Comparison of ENCODE assay signal across 9 cellular contexts in genomic region chr1:54547601-54548388, GRCh38. TPM values are rescaled to one million over a fixed set of nuclear protein-coding genes. Genes with fewer than 3 reads are reported as not detected.
DNase-seq lines count a peak whose midpoint lies in the region; ATAC-seq and TF ChIP-seq lines count a peak whose summit lies in the region.
"Had no signal": no experiment of that assay in that cellular context is flagged by ENCODE, and none has a peak within 500 bp of the region (broad histone marks: within the 10 kb centered on the region; RNA-seq: fewer than 3 reads in every experiment).

Gene ACOT11, plus strand, starts transcription at chr1:54548228. Its CDS starts 82 bp downstream, at chr1:54548310.

- DNase-seq in HCEC 1CT (peak; percentile 21), SK-N-DZ (ENCODE audit: low spot score) (peak; percentile 92), fibroblast of pulmonary artery (ENCODE audit: low read depth) (peak; percentile 80), neural crest cell (ENCODE audit: low read depth, low spot score) (no peak), GM19240 (ENCODE audit: insufficient read length, low spot score) (no peak)

- H3K4me3 Mint-ChIP-seq in neural crest cell = no peak within 1 kb of the TSS

- H3K9me3 Mint-ChIP-seq in neural crest cell = no peaks in the 10 kb centered on the region

- H3K4me1 Mint-ChIP-seq in neural crest cell = peaks cover 15% of the 10 kb centered on the region

- H3K4me3 ChIP-seq in fibroblast of pulmonary artery (replicated peaks; ENCODE audit: low read depth, low read length) = peak within 1 kb of the TSS; percentile 21

- H3K27me3 Mint-ChIP-seq in neural crest cell (ENCODE audit: low read depth) = peaks cover 2% of the 10 kb centered on the region

- TF ChIP-seq CTCF in fibroblast of pulmonary artery (IDR thresholded peaks at IDR 0.05; ENCODE audit: low read length, missing control alignments) (peak; percentile 44), neural crest cell (conservative IDR thresholded peaks at IDR 0.05) (peak; percentile 15)

- H3K36me3 Mint-ChIP-seq in neural crest cell (ENCODE audit: low read depth) = no peaks in the 10 kb centered on the region

- ATAC-seq in GM18511 (IDR thresholded peaks at IDR 0.05; ENCODE audit: unreplicated experiment) (no peak), HG03039 (IDR thresholded peaks at IDR 0.05; ENCODE audit: unreplicated experiment) (no peak), GM21367 (IDR thresholded peaks at IDR 0.05; ENCODE audit: unreplicated experiment) (no peak)

- H3K27ac Mint-ChIP-seq in neural crest cell (ENCODE audit: unreplicated experiment) = no peak within 1 kb of the TSS

RNA-seq across cellular contexts. Expression of gene ACOT11, which starts in this region (rescaled TPM):
- polyA plus RNA-seq in SK-N-DZ (2014; cell fraction: cytosol; rRNA removed) = 5.0 and 7.7 TPM in 2 replicates
- 19.0 and 21.7 TPM in 2 replicates for polyA plus RNA-seq in SK-N-DZ (2014; cell fraction: nucleus; rRNA removed)
- total RNA-seq in neural crest cell = 2.7 and 3.1 TPM in 2 replicates
- polyA plus RNA-seq: neural cell had no signal

Comparison
In these comparisons a context has a peak if more than half of its experiments do, and no peak if none do; other contexts are left out.
1. DNase-seq: peak in HCEC 1CT (single experiment), SK-N-DZ (single experiment) and fibroblast of pulmonary artery (single experiment); none in neural crest cell (single experiment) and GM19240 (single experiment).